In the genomic region with DNA sequence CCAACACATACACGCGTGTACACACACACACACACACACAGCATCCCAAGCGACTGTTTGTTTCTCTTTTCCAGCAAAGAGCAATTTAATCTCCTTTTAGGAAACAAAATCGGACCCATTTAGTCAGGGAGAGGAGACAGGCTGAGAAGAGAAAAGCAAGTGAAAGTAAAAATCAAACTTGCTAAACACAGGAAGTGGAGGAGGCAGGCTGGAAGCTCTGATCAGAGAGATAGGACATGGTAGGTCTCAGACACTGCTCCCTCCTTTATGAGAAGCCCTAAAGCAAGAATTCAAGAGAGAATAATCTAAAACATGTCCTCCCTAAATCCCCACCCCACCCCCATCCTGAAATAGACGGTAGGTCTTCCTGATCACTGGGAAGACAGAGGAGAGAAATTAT, we compare ENCODE assay signal across 9 cellular contexts.
DNase-seq lines count a peak whose midpoint lies in the region; ATAC-seq, FAIRE-seq and TF ChIP-seq lines count a peak whose summit lies in the region.
"Had no signal": no experiment of that assay in that cellular context is flagged by ENCODE, and none has a peak within 500 bp of the region (broad histone marks: within the 10 kb centered on the region; RNA-seq: fewer than 3 reads in every experiment).

No MANE protein-coding gene starts in this region.

- FAIRE-seq in small intestine (lab: Jason Lieb, UNC) (no peak), pancreas (lab: Jason Lieb, UNC) (no peak)

- WGBS in small intestine, 3 donors, result 46 to 71% (median 62%) methylated on average over 5 of the region's 5 CpGs
- 70 to 72% methylated on average over 5 of the region's 5 CpGs for WGBS in pancreas, 2 donors

- H3K4me3 ChIP-seq in small intestine (ENCODE audit: low read depth in 1 of 2, low read length in 2 of 2) (no peak overlapping the region), pancreas (no peak overlapping the region)

- CTCF ChIA-PET in activated CD4-positive, alpha-beta T cell treated with anti-CD3 and anti-CD28 coated beads, Interleukin-2, amount 10 ng/mL, durations not matched to agents 7 days and 5 days (lab: Charles Lee), result interaction anchor here (1.0 kb wide), 1 partner anchor 10 kb away, joined by 3 read pairs; no protein-coding TSS in a partner anchor

- peak; percentile 31 for DNase-seq in activated CD4-positive, alpha-beta T cell treated with anti-CD3 and anti-CD28 coated beads, Interleukin-2, amount 10 ng/mL, durations not matched to agents 7 days and 5 days
- no peak for DNase-seq in activated CD4-positive, alpha-beta T cell treated with anti-CD3 and anti-CD28 coated beads, Interleukin-2, amount 50 U/mL, for 4 hours
- DNase-seq in activated naive CD4-positive, alpha-beta T cell treated with anti-CD3 and anti-CD28 coated beads, Interleukin-2, amount 50 U/mL, for 72 hours (ENCODE audit: low spot score in 2 of 2), result no peak
- DNase-seq in small intestine, result peak; percentile 5
- DNase-seq in activated effector memory CD4-positive, alpha-beta T cell treated with anti-CD3 and anti-CD28 coated beads, Interleukin-2, amount 50 U/mL, for 16 hours, result no peak
- DNase-seq in NCI-H2081 (lab: John Stamatoyannopoulos, UW), result no peak
- DNase-seq in pancreas, result no peak
- DNase-seq: ACHN had no signal

- TF ChIP-seq CTCF in pancreas (IDR thresholded peaks at IDR 0.05), result no peak

- peak overlapping the region; percentile 66 for H3K4me3 Mint-ChIP-seq in activated CD4-positive, alpha-beta T cell treated with anti-CD3 and anti-CD28 coated beads, Interleukin-2, amount 10 ng/mL, durations not matched to agents 7 days and 5 days

- ATAC-seq in HG03139 (IDR thresholded peaks at IDR 0.05; ENCODE audit: unreplicated experiment), result peak; percentile 73
- peak in 1 of 2 donors; percentile 65 for ATAC-seq in activated naive CD4-positive, alpha-beta T cell treated with anti-CD3 and anti-CD28 coated beads, Interleukin-2, amount 50 U/mL, for 72 hours
- ATAC-seq in pancreas, result no peak

- POLR2A ChIA-PET in activated CD4-positive, alpha-beta T cell treated with anti-CD3 and anti-CD28 coated beads, Interleukin-2, amount 10 ng/mL, durations not matched to agents 7 days and 5 days (lab: Charles Lee), result no interaction called here

- H3K4me1 Mint-ChIP-seq in activated CD4-positive, alpha-beta T cell treated with anti-CD3 and anti-CD28 coated beads, Interleukin-2, amount 10 ng/mL, durations not matched to agents 7 days and 5 days, result peaks cover 23% of the 10 kb centered on the region

- H3K4me1 ChIP-seq in small intestine (ENCODE audit: control insufficient read depth in 2 of 2, insufficient read depth in 1 of 2, low read depth in 1 of 2, low read length in 1 of 2), result no peaks in the 10 kb centered on the region
- no peaks in the 10 kb centered on the region for H3K4me1 ChIP-seq in pancreas

- H3K9me3 ChIP-seq in small intestine (ENCODE audit: control insufficient read depth, low read depth) (no peaks in the 10 kb centered on the region), pancreas (no peaks in the 10 kb centered on the region)

- peak overlapping the region in 1 of 2 donors; percentile 18 for H3K27ac ChIP-seq in small intestine (ENCODE audit: low read depth in 1 of 2, low read length in 1 of 2)
- no peak overlapping the region for H3K27ac ChIP-seq in pancreas

- H3K27me3 ChIP-seq in small intestine (ENCODE audit: control insufficient read depth in 2 of 2, insufficient read depth in 2 of 2, low read length in 2 of 2), result no peaks in the 10 kb centered on the region
- H3K27me3 ChIP-seq in pancreas, result peaks cover 0 to 8% (median 1%) of the 10 kb centered on the region in 4 donors

- H3K9me3 Mint-ChIP-seq in activated CD4-positive, alpha-beta T cell treated with anti-CD3 and anti-CD28 coated beads, Interleukin-2, amount 10 ng/mL, durations not matched to agents 7 days and 5 days, result peaks cover 6% of the 10 kb centered on the region
- H3K9me3 Mint-ChIP-seq in activated naive CD4-positive, alpha-beta T cell treated with anti-CD3 and anti-CD28 coated beads, Interleukin-2, amount 50 U/mL, for 72 hours, result peaks cover 0 to 11% of the 10 kb centered on the region in 2 donors

- intact Hi-C loops in pancreas (cut with DNase I), result no loop called here

- peak overlapping the region; percentile 92 for H3K27ac Mint-ChIP-seq in activated CD4-positive, alpha-beta T cell treated with anti-CD3 and anti-CD28 coated beads, Interleukin-2, amount 10 ng/mL, durations not matched to agents 7 days and 5 days
- H3K27ac Mint-ChIP-seq in activated naive CD4-positive, alpha-beta T cell treated with anti-CD3 and anti-CD28 coated beads, Interleukin-2, amount 50 U/mL, for 72 hours, result peak overlapping the region; percentile 60 to 86

- H3K36me3 Mint-ChIP-seq in activated CD4-positive, alpha-beta T cell treated with anti-CD3 and anti-CD28 coated beads, Interleukin-2, amount 10 ng/mL, durations not matched to agents 7 days and 5 days (ENCODE audit: low read depth), result no peaks in the 10 kb centered on the region
- H3K36me3 Mint-ChIP-seq in activated naive CD4-positive, alpha-beta T cell treated with anti-CD3 and anti-CD28 coated beads, Interleukin-2, amount 50 U/mL, for 72 hours, result peaks cover 0 to 7% of the 10 kb centered on the region in 2 donors

- no peaks in the 10 kb centered on the region for H3K27me3 Mint-ChIP-seq in activated CD4-positive, alpha-beta T cell treated with anti-CD3 and anti-CD28 coated beads, Interleukin-2, amount 10 ng/mL, durations not matched to agents 7 days and 5 days

- H3K36me3 ChIP-seq in small intestine (ENCODE audit: control insufficient read depth in 2 of 2, insufficient read depth in 2 of 2, low read length in 2 of 2), result no peaks in the 10 kb centered on the region
- H3K36me3 ChIP-seq in pancreas, result no peaks in the 10 kb centered on the region

Comparison
In these comparisons a context has a peak if more than half of its experiments do, and no peak if none do; other contexts are left out.
1. DNase-seq: peak in activated CD4-positive, alpha-beta T cell treated with anti-CD3 and anti-CD28 coated beads, Interleukin-2, amount 10 ng/mL, durations not matched to agents 7 days and 5 days (single experiment) and small intestine (single experiment); none in activated CD4-positive, alpha-beta T cell treated with anti-CD3 and anti-CD28 coated beads, Interleukin-2, amount 50 U/mL, for 4 hours (0 of 2), activated naive CD4-positive, alpha-beta T cell treated with anti-CD3 and anti-CD28 coated beads, Interleukin-2, amount 50 U/mL, for 72 hours (0 of 2), activated effector memory CD4-positive, alpha-beta T cell treated with anti-CD3 and anti-CD28 coated beads, Interleukin-2, amount 50 U/mL, for 16 hours (single experiment), NCI-H2081 (0 of 2) and pancreas (0 of 6).